Comparison of ENCODE assay signal across 22 cellular contexts in the genomic region with DNA sequence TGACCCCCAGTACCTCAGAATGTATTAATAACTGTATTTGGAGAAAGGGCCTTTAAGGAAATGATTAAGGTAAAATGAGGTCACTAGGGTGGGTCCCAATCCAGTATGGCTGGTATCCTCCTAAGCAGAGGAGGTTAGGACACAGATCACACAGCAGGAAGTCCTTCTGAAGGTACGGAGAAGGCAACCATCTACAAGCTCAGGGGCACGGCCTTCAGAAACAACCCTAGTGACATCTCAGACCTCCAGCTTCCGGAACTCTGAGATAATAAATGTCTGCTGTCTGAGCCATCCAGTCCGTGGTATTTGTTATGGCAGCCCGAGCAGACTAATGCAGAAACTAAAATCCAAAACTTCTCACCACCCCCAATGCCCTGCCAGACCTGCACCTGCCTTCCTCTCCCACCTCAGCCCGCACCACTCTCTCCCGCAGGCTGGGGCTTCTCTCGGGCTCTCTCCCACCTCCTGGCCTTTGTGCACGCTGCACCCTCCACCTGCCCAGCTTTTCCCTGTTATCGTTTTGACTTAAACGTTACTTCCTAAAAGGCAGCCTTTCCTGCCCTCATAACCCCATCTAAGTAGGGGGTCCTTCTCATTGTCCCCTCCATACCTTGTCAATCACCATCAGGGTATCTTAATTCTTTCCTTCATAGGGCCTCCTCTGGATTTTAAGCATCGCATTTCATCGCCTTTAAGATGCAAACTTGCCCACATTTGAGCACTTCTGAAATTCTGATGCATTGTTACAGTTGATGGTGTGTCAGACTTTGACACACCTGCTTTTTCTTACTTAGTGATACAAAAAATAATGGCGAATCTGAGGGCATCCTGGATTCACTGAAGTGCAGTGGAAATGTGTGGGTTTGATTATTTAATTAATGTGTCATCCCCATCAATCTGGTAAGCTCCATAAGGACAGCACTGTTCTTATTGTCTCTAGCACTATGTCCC. TPM values are rescaled to one million over a fixed set of nuclear protein-coding genes. Genes with fewer than 3 reads are reported as not detected.
DNase-seq lines count a peak whose midpoint lies in the region; ATAC-seq, FAIRE-seq and TF ChIP-seq lines count a peak whose summit lies in the region.
"Had no signal": no experiment of that assay in that cellular context is flagged by ENCODE, and none has a peak within 500 bp of the region (broad histone marks: within the 10 kb centered on the region; RNA-seq: fewer than 3 reads in every experiment).

No MANE protein-coding gene starts in this region.

- H3K36me3 ChIP-seq in HAP-1 (replicated peaks) (no peaks in the 10 kb centered on the region), K562 (ENCODE audit: control insufficient read depth, insufficient read depth, low read length) (no peaks in the 10 kb centered on the region), mesodermal cell (ENCODE audit: control insufficient read depth, insufficient read depth, low read length) (no peaks in the 10 kb centered on the region), tibial artery (peaks cover 9 to 57% (median 26%) of the 10 kb centered on the region in 3 donors)
- H3K36me3 ChIP-seq: transverse colon had no signal

- H3K79me2 ChIP-seq in K562 (ENCODE audit: control insufficient read depth, insufficient read depth, low read length), result no peaks in the 10 kb centered on the region

- FAIRE-seq in K562 (lab: Jason Lieb, UNC), result peak; percentile 72
- FAIRE-seq: astrocyte, HepG2 had no signal

- POLR2A ChIA-PET in K562 (lab: Yijun Ruan, JAX), result interaction anchor here (0.6 to 1.0 kb wide), 7 partner anchors 9 to 92 kb away, joined by 3 to 5 read pairs (median 3); no protein-coding TSS in a partner anchor

- H3K27me3 ChIP-seq in HAP-1 (ENCODE audit: low read depth) (no peaks in the 10 kb centered on the region), K562 (ENCODE audit: control insufficient read depth in 2 of 2, insufficient read depth in 2 of 2, low read length in 2 of 2) (no peaks in the 10 kb centered on the region), tibial artery (no peaks in the 10 kb centered on the region)
- H3K27me3 ChIP-seq: transverse colon had no signal

- H3K4me1 ChIP-seq in HAP-1 (no peaks in the 10 kb centered on the region), K562 (replicated peaks in 1 of 2; ENCODE audit: control insufficient read depth in 2 of 2, insufficient read depth in 2 of 2, low read length in 2 of 2) (peaks cover 5 to 17% of the 10 kb centered on the region in 2 experiments; a peak in 4 of 5 replicates), mesodermal cell (ENCODE audit: control insufficient read depth, insufficient read depth, low read length, poor library complexity, severe bottlenecking) (peaks cover 33% of the 10 kb centered on the region), tibial artery (peaks cover 0 to 3% (median 0%) of the 10 kb centered on the region in 4 donors)

- CTCF ChIA-PET in K562 (lab: Yijun Ruan, JAX; ENCODE audit: low intra/inter-chr PET ratio), result no interaction called here

- no peak overlapping the region for H3K4me2 ChIP-seq in K562 (ENCODE audit: insufficient read depth, low read length)

- H2AFZ ChIP-seq in K562 (ENCODE audit: low read depth, low read length), result no peak overlapping the region

- DNase-seq in ELF-1 (ENCODE audit: low read depth, low spot score) (peak; percentile 85), HAP-1 (ENCODE audit: low spot score in 2 of 2) (peak; percentile 4 to 45), K562 (ENCODE audit: extremely low read depth in 1 of 4, low spot score in 3 of 4) (peak in 1 of 4 experiments; percentile 22), tibial artery (no peak), HK-2 (ENCODE audit: unreplicated experiment) (no peak)
- no peak for DNase-seq in activated naive CD4-positive, alpha-beta T cell treated with Interleukin-2 at 50 U/mL for 16 hours
- DNase-seq: activated CD4-positive, alpha-beta T cell treated with anti-CD3 and anti-CD28 coated beads for 4 hours; CD4-positive, alpha-beta T cell; DMS79; effector memory CD8-positive, alpha-beta T cell; HFFc6; left colon; midbrain; NCI-H1417 treated with DMSO at 0.1 percent for 48 hours; NCI-H446 treated with DMSO at 0.1 percent for 48 hours; stimulated activated naive CD4-positive, alpha-beta T cell treated with Interleukin-2 at 50 U/mL for 16 hours; transverse colon had no signal

- no peak for TF ChIP-seq RAD21 in K562 (CRISPR knock-in tag; conservative IDR thresholded peaks at IDR 0.05 in 1 of 2, IDR thresholded peaks at IDR 0.05 in 1 of 2)

- no peaks in the 10 kb centered on the region for H4K20me1 ChIP-seq in K562 (replicated peaks; ENCODE audit: control insufficient read depth, insufficient read depth, low read length)

- intact Hi-C loops in K562 (cut with micrococcal nuclease) (no loop called here), tibial artery (cut with DNase I; ENCODE audit: low total_unique reads) (no loop called here)

- in situ Hi-C loops in HAP-1 (cut with MboI; ENCODE audit: low sequenced_read_pairs) (no loop called here), K562 (cut with MboI) (no loop called here)

- peak; percentile 57 for ATAC-seq in K562
- ATAC-seq: effector memory CD8-positive, alpha-beta T cell; HepG2; left colon had no signal

- no peak for TF ChIP-seq EP300 in K562 (IDR thresholded peaks at IDR 0.05; ENCODE audit: low read length)

- peaks cover 2% of the 10 kb centered on the region for H3K9me1 ChIP-seq in K562 (ENCODE audit: control insufficient read depth, insufficient read depth, low read length)

- H3K4me3 ChIP-seq in HAP-1 (no peak overlapping the region), K562 (no peak overlapping the region), mesodermal cell (ENCODE audit: extremely low read depth, insufficient read depth, low read length, poor library complexity, severe bottlenecking) (no peak overlapping the region), tibial artery (no peak overlapping the region)
- H3K4me3 ChIP-seq: skin epidermis, transverse colon had no signal

- no peak for TF ChIP-seq POLR2A in K562 (conservative IDR thresholded peaks at IDR 0.05)

- TF ChIP-seq CTCF in K562 (IDR thresholded peaks at IDR 0.05 in 2 of 3, conservative IDR thresholded peaks at IDR 0.05 in 1 of 3; ENCODE audit: insufficient read depth in 2 of 3, low read depth in 1 of 3, low read length in 3 of 3) (no peak), tibial artery (IDR thresholded peaks at IDR 0.05) (no peak)

- H3K9me3 ChIP-seq in HAP-1 (no peaks in the 10 kb centered on the region), K562 (replicated peaks; ENCODE audit: control insufficient read depth, insufficient read depth, low read depth, low read length) (no peaks in the 10 kb centered on the region), mesodermal cell (ENCODE audit: control insufficient read depth, low read length) (no peaks in the 10 kb centered on the region), tibial artery (no peaks in the 10 kb centered on the region)
- H3K9me3 ChIP-seq: transverse colon had no signal

- no TSS peak for BruUV-seq in K562 (replicated peaks; lab: Mats Ljungman, UMichigan)

- 40% methylated on average over 14 of the region's 14 CpGs for WGBS in K562 (ENCODE audit: insufficient coverage, low coverage, missing lambda C conversion rate)
- 68 to 72% methylated on average over 11 to 13 of the region's 14 CpGs for WGBS in mesodermal cell (ENCODE audit: insufficient coverage in 2 of 2), 2 experiments

- H3K27ac ChIP-seq in K562 (ENCODE audit: extremely low read depth, low read depth, low read length), result no peak overlapping the region
- H3K27ac ChIP-seq in mesodermal cell (ENCODE audit: low read depth, low read length, severe bottlenecking), result peak overlapping the region; percentile 76
- no peak overlapping the region for H3K27ac ChIP-seq in tibial artery
- H3K27ac ChIP-seq: RWPE1, skin epidermis had no signal

- no peak overlapping the region; a peak in 1 of 4 replicates for H3K9ac ChIP-seq in K562 (ENCODE audit: insufficient read depth in 1 of 2, low read depth in 2 of 2, low read length in 2 of 2)

TF ChIP-seq in K562, 482 proteins besides CTCF, POLR2A, EP300 and RAD21 (continues in another document):
- TF ChIP-seq TRIM25 (IDR thresholded peaks at IDR 0.05; ENCODE audit: borderline replicate concordance), result peak; percentile 93; the same call in 1 of the 2 replicates
- TF ChIP-seq ZNF699 (CRISPR knock-in tag; IDR thresholded peaks at IDR 0.05; ENCODE audit: insufficient replicate concordance), result no peak

RNA-seq across cellular contexts. Expression of gene AQP1, which starts 32.2 kb away (rescaled TPM):
- total RNA-seq in K562 (2011; cell fraction: chromatin; rRNA removed; ENCODE audit: low replicate concordance), result 3.5 and 8.8 TPM in 2 replicates
- total RNA-seq in K562 (2011; cell fraction: nucleolus; rRNA removed), result 9.5 and 9.6 TPM in 2 replicates
- 8.4 and 15.0 TPM in 2 replicates for total RNA-seq in K562 (2011; cell fraction: nucleoplasm; rRNA removed)
- 3.1 and 9.0 TPM in 2 replicates for total RNA-seq in K562 (2014; rRNA removed)
- 2.8 and 4.1 TPM in 2 replicates for total RNA-seq in K562 (2014; rRNA removed; fragmentation: Illumina TruSeq; extraction: Trizol)
- 3.6 and 4.2 TPM in 2 replicates for total RNA-seq in K562 (2015; rRNA removed; fragmentation: Illumina TruSeq; extraction: Trizol)
- total RNA-seq in K562 (2021), result 6.7 and 6.9 TPM in 2 replicates
- 8.7 and 12.6 TPM in 2 replicates for polyA plus RNA-seq in K562 (2011; rRNA removed)
- polyA plus RNA-seq in K562 (2011; cell fraction: cytosol; rRNA removed), result 8.5 and 20.6 TPM in 2 replicates
- polyA plus RNA-seq in K562 (2011; cell fraction: nucleus; rRNA removed), result 12.3 and 20.4 TPM in 2 replicates
- polyA plus RNA-seq in K562 (2012), result 3.2 and 4.3 TPM in 2 replicates
- 7.8 and 8.6 TPM in 2 replicates for polyA plus RNA-seq in K562 (2014; fragmentation: Illumina TruSeq; extraction: Trizol)
- under 1 TPM; 0.18 to 0.45 TPM for polyA plus RNA-seq in K562 (2014; fragmentation: Nextera tagmentation; extraction: Ambion mirVana)
- polyA plus RNA-seq in K562 (2014; rRNA removed), result 5.4 and 6.7 TPM in 2 replicates
- polyA minus RNA-seq in K562 (2011; rRNA and poly(A)+ RNA removed), result 6.1 and 10.7 TPM in 2 replicates
- 3.5 and 6.3 TPM in 2 replicates for polyA minus RNA-seq in K562 (2011; cell fraction: cytosol; rRNA and poly(A)+ RNA removed)
- 2.7 and 2.8 TPM in 2 replicates for polyA minus RNA-seq in K562 (2011; cell fraction: nucleus; rRNA and poly(A)+ RNA removed)
- 18.6 TPM for polyA plus RNA-seq in mesodermal cell (2013, experiment 1 of 2)
- 27.3 TPM for polyA plus RNA-seq in mesodermal cell (2013, experiment 2 of 2)
- total RNA-seq: HepG2 had no signal
- polyA plus RNA-seq: HepG2 had no signal

Comparison
In these comparisons a context has a peak if more than half of its experiments do, and no peak if none do; other contexts are left out.
1. DNase-seq: peak in ELF-1 (single experiment) and HAP-1 (2 of 2); none in tibial artery (0 of 2), HK-2 (single experiment) and activated naive CD4-positive, alpha-beta T cell treated with Interleukin-2 at 50 U/mL for 16 hours (single experiment).